20 cellular contexts compared by ENCODE assay signal in genomic region chr1:208421511-208421910, GRCh38.
DNase-seq lines count a peak whose midpoint lies in the region; ATAC-seq and TF ChIP-seq lines count a peak whose summit lies in the region.
"Had no signal": no experiment of that assay in that cellular context is flagged by ENCODE, and none has a peak within 500 bp of the region (broad histone marks: within the 10 kb centered on the region; RNA-seq: fewer than 3 reads in every experiment).

No MANE protein-coding gene starts in this region.

- peaks cover 19% of the 10 kb centered on the region for H3K4me1 ChIP-seq in cardiac muscle cell (ENCODE audit: low read depth)

- no peaks in the 10 kb centered on the region for H3K27me3 ChIP-seq in cardiac muscle cell
- H3K27me3 ChIP-seq: BE2C had no signal

- TF ChIP-seq CTCF in cardiac muscle cell (IDR thresholded peaks at IDR 0.05; ENCODE audit: low read depth, low read length): no peak

- DNase-seq in cardiac muscle cell (ENCODE audit: low read depth in 1 of 2, low spot score in 1 of 2) (peak in 1 of 2 donors; percentile 64), cardiac septum (ENCODE audit: low spot score) (no peak), SKM-1 (lab: John Stamatoyannopoulos, UW; ENCODE audit: unreplicated experiment) (peak; percentile 10), left kidney (ENCODE audit: low read depth, low spot score) (peak; percentile 31), NCI-H345 treated with DMSO at 0.1 percent for 48 hours (lab: John Stamatoyannopoulos, UW; ENCODE audit: unreplicated experiment) (no peak)
- DNase-seq: ACHN; BE2C; C1 segment of cervical spinal cord; CD4-positive, CD25-positive, alpha-beta regulatory T cell; CD8-positive, alpha-beta memory T cell; COR-L47; DND-41; EL; GOT3; H9; KG1 had no signal

- H3K4me3 ChIP-seq in cardiac muscle cell: no peak overlapping the region
- H3K4me3 ChIP-seq: GM12878 had no signal

- no peaks in the 10 kb centered on the region for H3K9me3 ChIP-seq in cardiac muscle cell (ENCODE audit: low read depth)
- H3K9me3 ChIP-seq: BE2C had no signal

- peak overlapping the region; percentile 1 for H3K27ac ChIP-seq in cardiac muscle cell

- H3K36me3 ChIP-seq in cardiac muscle cell: no peaks in the 10 kb centered on the region
- H3K36me3 ChIP-seq: BE2C had no signal

- no peak for ATAC-seq in GM18511 (IDR thresholded peaks at IDR 0.05; ENCODE audit: unreplicated experiment)
- ATAC-seq in HG03469 (IDR thresholded peaks at IDR 0.05; ENCODE audit: unreplicated experiment): no peak
- ATAC-seq: GM12878, HepG2 had no signal

- intact Hi-C loops in cardiac septum (cut with DNase I): no loop called here

Comparison
In these comparisons a context has a peak if more than half of its experiments do, and no peak if none do; other contexts are left out.
1. DNase-seq: peak in SKM-1 (single experiment) and left kidney (single experiment); none in cardiac septum (single experiment) and NCI-H345 treated with DMSO at 0.1 percent for 48 hours (single experiment).